Comparison of ENCODE assay signal across 11 cellular contexts in the genomic region with DNA sequence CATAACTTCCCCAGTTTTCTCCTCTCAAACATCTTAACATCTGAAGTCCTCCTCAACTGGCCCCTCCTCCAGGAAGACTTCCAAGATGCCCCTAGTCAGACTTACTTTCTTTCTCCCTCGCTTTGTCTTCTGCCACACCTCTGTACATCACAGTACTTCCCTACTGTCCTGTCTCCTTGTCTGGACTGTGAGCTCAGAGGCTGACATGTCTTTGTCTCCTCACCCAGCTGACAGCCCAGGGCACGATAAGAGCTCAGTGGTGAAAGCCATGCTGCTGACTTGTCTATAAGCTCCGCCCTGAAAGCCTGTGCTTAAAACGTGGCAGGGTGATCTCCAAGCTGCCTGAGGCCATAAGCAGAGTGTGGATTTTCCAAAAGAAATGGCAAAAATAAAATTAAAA. TPM values are rescaled to one million over a fixed set of nuclear protein-coding genes. Genes with fewer than 3 reads are reported as not detected.
DNase-seq lines count a peak whose midpoint lies in the region; ATAC-seq and TF ChIP-seq lines count a peak whose summit lies in the region.
"Had no signal": no experiment of that assay in that cellular context is flagged by ENCODE, and none has a peak within 500 bp of the region (broad histone marks: within the 10 kb centered on the region; RNA-seq: fewer than 3 reads in every experiment).

No MANE protein-coding gene starts in this region.

- H3K4me1 Mint-ChIP-seq in naive thymus-derived CD4-positive, alpha-beta T cell: no peaks in the 10 kb centered on the region
- H3K4me1 Mint-ChIP-seq in activated T-helper 2 cell treated with anti-CD3 and anti-CD28 coated beads, Interferon-gamma antibody, Interleukin-2, Interleukin-4, amounts not matched to agents 10 μg/mL and 5 μg/mL and 100 μg/mL, durations not matched to agents 14 hours and 24 hours and 36 hours (ENCODE audit: low read depth): no peaks in the 10 kb centered on the region

- CTCF ChIA-PET in naive thymus-derived CD4-positive, alpha-beta T cell (lab: Charles Lee): no interaction called here

- H3K4me1 ChIP-seq in RWPE2 (ENCODE audit: insufficient read depth, poor library complexity, severe bottlenecking) (peaks cover 34% of the 10 kb centered on the region), mesendoderm (ENCODE audit: control insufficient read depth, low read depth, low read length) (no peaks in the 10 kb centered on the region), uterus (peaks cover 9 to 10% of the 10 kb centered on the region in 2 donors)
- no peaks in the 10 kb centered on the region for H3K4me1 ChIP-seq in naive thymus-derived CD4-positive, alpha-beta T cell (ENCODE audit: control insufficient read depth in 2 of 2, insufficient read depth in 2 of 2, low read length in 2 of 2)

- H3K27me3 Mint-ChIP-seq in naive thymus-derived CD4-positive, alpha-beta T cell: no peaks in the 10 kb centered on the region
- H3K27me3 Mint-ChIP-seq in activated T-helper 2 cell treated with anti-CD3 and anti-CD28 coated beads, Interferon-gamma antibody, Interleukin-2, Interleukin-4, amounts not matched to agents 10 μg/mL and 5 μg/mL and 100 μg/mL, durations not matched to agents 14 hours and 24 hours and 36 hours (ENCODE audit: low read depth): no peaks in the 10 kb centered on the region

- H3K9me3 Mint-ChIP-seq in naive thymus-derived CD4-positive, alpha-beta T cell: no peaks in the 10 kb centered on the region
- H3K9me3 Mint-ChIP-seq in activated T-helper 2 cell treated with anti-CD3 and anti-CD28 coated beads, Interferon-gamma antibody, Interleukin-2, Interleukin-4, amounts not matched to agents 10 μg/mL and 5 μg/mL and 100 μg/mL, durations not matched to agents 14 hours and 24 hours and 36 hours: no peaks in the 10 kb centered on the region

- H3K4me3 Mint-ChIP-seq in naive thymus-derived CD4-positive, alpha-beta T cell: no peak overlapping the region
- H3K4me3 Mint-ChIP-seq in activated T-helper 2 cell treated with anti-CD3 and anti-CD28 coated beads, Interferon-gamma antibody, Interleukin-2, Interleukin-4, amounts not matched to agents 10 μg/mL and 5 μg/mL and 100 μg/mL, durations not matched to agents 14 hours and 24 hours and 36 hours (ENCODE audit: low read depth): no peak overlapping the region

- H3K9me3 ChIP-seq in RWPE2 (ENCODE audit: severe bottlenecking): no peaks in the 10 kb centered on the region
- no peaks in the 10 kb centered on the region for H3K9me3 ChIP-seq in naive thymus-derived CD4-positive, alpha-beta T cell (ENCODE audit: control insufficient read depth in 2 of 3, low read length in 3 of 3)
- H3K9me3 ChIP-seq in uterus: no peaks in the 10 kb centered on the region
- H3K9me3 ChIP-seq: Caco-2, Peyer's patch, thoracic aorta had no signal

- H3K4me2 ChIP-seq in mesendoderm (ENCODE audit: low read length): no peak overlapping the region

- H3K4me3 ChIP-seq in RWPE2 (ENCODE audit: severe bottlenecking) (no peak overlapping the region), mesendoderm (ENCODE audit: low read length) (no peak overlapping the region), uterus (no peak overlapping the region)
- H3K4me3 ChIP-seq in naive thymus-derived CD4-positive, alpha-beta T cell (ENCODE audit: low read length): no peak overlapping the region
- H3K4me3 ChIP-seq: Peyer's patch, thoracic aorta had no signal

- H3K36me3 Mint-ChIP-seq in naive thymus-derived CD4-positive, alpha-beta T cell: no peaks in the 10 kb centered on the region
- H3K36me3 Mint-ChIP-seq in activated T-helper 2 cell treated with anti-CD3 and anti-CD28 coated beads, Interferon-gamma antibody, Interleukin-2, Interleukin-4, amounts not matched to agents 10 μg/mL and 5 μg/mL and 100 μg/mL, durations not matched to agents 14 hours and 24 hours and 36 hours (ENCODE audit: low read depth): no peaks in the 10 kb centered on the region

- H3K4ac ChIP-seq in mesendoderm (ENCODE audit: low read depth, low read length): no peak overlapping the region

- H3K79me2 ChIP-seq in mesendoderm (ENCODE audit: control insufficient read depth, insufficient read depth, low read length): no peaks in the 10 kb centered on the region

- H3K27ac ChIP-seq in RWPE2 (ENCODE audit: poor library complexity, severe bottlenecking) (peak overlapping the region; percentile 96), mesendoderm (ENCODE audit: low read depth, low read length) (no peak overlapping the region), uterus (no peak overlapping the region)
- H3K27ac ChIP-seq in naive thymus-derived CD4-positive, alpha-beta T cell (ENCODE audit: low read depth, low read length): no peak overlapping the region
- H3K27ac ChIP-seq: Peyer's patch had no signal

- POLR2A ChIA-PET in naive thymus-derived CD4-positive, alpha-beta T cell (lab: Charles Lee): no interaction called here

- H2BK15ac ChIP-seq in mesendoderm (replicated peaks; ENCODE audit: low read depth): no peak overlapping the region

- no peak for TF ChIP-seq POLR2A in uterus (IDR thresholded peaks at IDR 0.05)

- peaks cover 16% of the 10 kb centered on the region for H3K79me1 ChIP-seq in mesendoderm (ENCODE audit: low read length)

- no peak overlapping the region for H2AK5ac ChIP-seq in mesendoderm (ENCODE audit: low read length)

- ATAC-seq in RWPE2 (ENCODE audit: low read depth): peak; percentile 44
- peak; percentile 56 for ATAC-seq in esophagus mucosa
- ATAC-seq in naive thymus-derived CD4-positive, alpha-beta T cell: no peak
- ATAC-seq in GM19467 (IDR thresholded peaks at IDR 0.05; ENCODE audit: unreplicated experiment): no peak

- no peak overlapping the region for H3K56ac ChIP-seq in mesendoderm (ENCODE audit: low read length)

- H3K36me3 ChIP-seq in RWPE2 (ENCODE audit: low read depth) (peaks cover 38% of the 10 kb centered on the region), mesendoderm (ENCODE audit: control insufficient read depth, insufficient read depth, low read length) (no peaks in the 10 kb centered on the region), uterus (no peaks in the 10 kb centered on the region)
- no peaks in the 10 kb centered on the region for H3K36me3 ChIP-seq in naive thymus-derived CD4-positive, alpha-beta T cell (ENCODE audit: control insufficient read depth in 2 of 3, insufficient read depth in 3 of 3, low read length in 3 of 3)
- H3K36me3 ChIP-seq: thoracic aorta had no signal

- no peak overlapping the region for H3K27ac Mint-ChIP-seq in naive thymus-derived CD4-positive, alpha-beta T cell
- no peak overlapping the region for H3K27ac Mint-ChIP-seq in activated T-helper 2 cell treated with anti-CD3 and anti-CD28 coated beads, Interferon-gamma antibody, Interleukin-2, Interleukin-4, amounts not matched to agents 10 μg/mL and 5 μg/mL and 100 μg/mL, durations not matched to agents 14 hours and 24 hours and 36 hours

- H4K8ac ChIP-seq in mesendoderm (ENCODE audit: low read depth, low read length): no peak overlapping the region

- H3K27me3 ChIP-seq in RWPE2 (ENCODE audit: insufficient read depth, poor library complexity, severe bottlenecking): no peaks in the 10 kb centered on the region
- H3K27me3 ChIP-seq in mesendoderm (ENCODE audit: insufficient read depth, low read length, poor library complexity): no peaks in the 10 kb centered on the region
- no peaks in the 10 kb centered on the region for H3K27me3 ChIP-seq in naive thymus-derived CD4-positive, alpha-beta T cell (ENCODE audit: control insufficient read depth in 2 of 2, insufficient read depth in 2 of 2, low read length in 2 of 2)
- no peaks in the 10 kb centered on the region for H3K27me3 ChIP-seq in uterus
- H3K27me3 ChIP-seq: Peyer's patch had no signal

- peak; percentile 18 for DNase-seq in CMK (ENCODE audit: low read depth)
- DNase-seq in RWPE2 (ENCODE audit: low spot score): no peak
- DNase-seq in mesendoderm: peak; percentile 56
- DNase-seq in naive thymus-derived CD4-positive, alpha-beta T cell: no peak
- no peak for DNase-seq in uterus
- DNase-seq in activated T-helper 2 cell treated with anti-CD3 and anti-CD28 coated beads, Interferon-gamma antibody, Interleukin-2, Interleukin-4, amounts not matched to agents 10 μg/mL and 5 μg/mL and 100 μg/mL, durations not matched to agents 14 hours and 24 hours and 36 hours (ENCODE audit: low spot score): no peak
- DNase-seq: Caco-2, Peyer's patch had no signal

- no peak overlapping the region for H3K23ac ChIP-seq in mesendoderm (ENCODE audit: low read length)

- no peak overlapping the region for H2BK120ac ChIP-seq in mesendoderm (ENCODE audit: low read depth, low read length)

- no CpG with 5 or more reads among the region's 4 CpGs for WGBS in mesendoderm (ENCODE audit: extremely low coverage, insufficient coverage, low lambda C conversion rate)

- H3K18ac ChIP-seq in mesendoderm (ENCODE audit: low read length): no peak overlapping the region

- no peak overlapping the region for H3K9ac ChIP-seq in mesendoderm (ENCODE audit: low read length)

- no peak overlapping the region for H2BK5ac ChIP-seq in mesendoderm (ENCODE audit: low read length)

- intact Hi-C loops in naive thymus-derived CD4-positive, alpha-beta T cell (cut with micrococcal nuclease): no loop called here
- intact Hi-C loops in uterus (cut with DNase I; ENCODE audit: low total_unique reads): no loop called here
- intact Hi-C loops in activated T-helper 2 cell treated with anti-CD3 and anti-CD28 coated beads, Interferon-gamma antibody, Interleukin-2, Interleukin-4, amounts not matched to agents 10 μg/mL and 5 μg/mL and 100 μg/mL, durations not matched to agents 14 hours and 24 hours and 36 hours (cut with micrococcal nuclease): no loop called here

- no peak overlapping the region for H4K5ac ChIP-seq in mesendoderm (ENCODE audit: low read length)

- TF ChIP-seq CTCF in RWPE2 (IDR thresholded peaks at IDR 0.05; ENCODE audit: poor library complexity, severe bottlenecking) (no peak), uterus (IDR thresholded peaks at IDR 0.05) (no peak)

RNA-seq across cellular contexts. Expression of gene SLC25A51, which starts 33.0 kb away (rescaled TPM):
- 20.8 TPM for total RNA-seq in esophagus mucosa
- polyA plus RNA-seq in mesendoderm (2013, experiment 1 of 2): 6.9 TPM
- polyA plus RNA-seq in mesendoderm (2013, experiment 2 of 2): 6.9 TPM
- total RNA-seq in naive thymus-derived CD4-positive, alpha-beta T cell: 10 to 100 TPM; 20.2 to 37.8 (median 30.2) TPM
- 10 to 100 TPM; 10.8 to 11.6 TPM for polyA plus RNA-seq in naive thymus-derived CD4-positive, alpha-beta T cell
- 10 to 100 TPM; 14.7 to 66.1 (median 44.4) TPM for total RNA-seq in uterus
- 29.7 and 31.4 TPM in 2 replicates for total RNA-seq in activated T-helper 2 cell treated with anti-CD3 and anti-CD28 coated beads, Interferon-gamma antibody, Interleukin-2, Interleukin-4, amounts not matched to agents 10 μg/mL and 5 μg/mL and 100 μg/mL, durations not matched to agents 14 hours and 24 hours and 36 hours

Comparison
In these comparisons a context has a peak if more than half of its experiments do, and no peak if none do; other contexts are left out.
1. DNase-seq: peak in CMK (single experiment) and mesendoderm (single experiment); none in RWPE2 (single experiment), naive thymus-derived CD4-positive, alpha-beta T cell (0 of 9), uterus (0 of 2) and activated T-helper 2 cell treated with anti-CD3 and anti-CD28 coated beads, Interferon-gamma antibody, Interleukin-2, Interleukin-4, amounts not matched to agents 10 μg/mL and 5 μg/mL and 100 μg/mL, durations not matched to agents 14 hours and 24 hours and 36 hours (single experiment).
2. ATAC-seq: peak in RWPE2 (single experiment) and esophagus mucosa (single experiment); none in naive thymus-derived CD4-positive, alpha-beta T cell (single experiment) and GM19467 (single experiment).